14 cellular contexts compared by ENCODE assay signal in genomic region chr7:94042381-94042780, GRCh38. TPM values are rescaled to one million over a fixed set of nuclear protein-coding genes. Genes with fewer than 3 reads are reported as not detected.
DNase-seq lines count a peak whose midpoint lies in the region; ATAC-seq and TF ChIP-seq lines count a peak whose summit lies in the region.
"Had no signal": no experiment of that assay in that cellular context is flagged by ENCODE, and none has a peak within 500 bp of the region (broad histone marks: within the 10 kb centered on the region; RNA-seq: fewer than 3 reads in every experiment).

No MANE protein-coding gene starts in this region.

- H3K4me1 ChIP-seq in uterus: no peaks in the 10 kb centered on the region
- no peaks in the 10 kb centered on the region for H3K4me1 ChIP-seq in mucosa of descending colon (ENCODE audit: low read depth)
- H3K4me1 ChIP-seq: foreskin keratinocyte had no signal

- POLR2A ChIA-PET in WTC11 (lab: Charles Lee): no interaction called here

- H3K27ac Mint-ChIP-seq in WTC11: no peak overlapping the region
- H3K27ac Mint-ChIP-seq: activated CD8-positive, alpha-beta T cell treated with anti-CD3 and anti-CD28 coated beads for 36 hours; activated naive CD8-positive, alpha-beta T cell treated with anti-CD3 and anti-CD28 coated beads, Interleukin-2, amount 10 ng/mL, durations not matched to agents 7 days and 5 days; stimulated activated effector memory CD8-positive, alpha-beta T cell treated with anti-CD3 and anti-CD28 coated beads, Interleukin-12 subunit alpha, Interleukin-12 subunit beta, amount 100 ng/mL, for 72 hours had no signal

- ATAC-seq in GM18498 (IDR thresholded peaks at IDR 0.05; ENCODE audit: unreplicated experiment): peak; percentile 96
- ATAC-seq in GM19438 (IDR thresholded peaks at IDR 0.05; ENCODE audit: low read depth, unreplicated experiment): peak; percentile 77
- ATAC-seq in HG02852 (IDR thresholded peaks at IDR 0.05; ENCODE audit: unreplicated experiment): peak; percentile 90
- ATAC-seq in HG03469 (IDR thresholded peaks at IDR 0.05; ENCODE audit: unreplicated experiment): peak; percentile 80
- no peak for ATAC-seq in WTC11
- no peak for ATAC-seq in mucosa of descending colon
- ATAC-seq: activated CD8-positive, alpha-beta T cell treated with anti-CD3 and anti-CD28 coated beads for 36 hours; stimulated activated effector memory CD8-positive, alpha-beta T cell treated with anti-CD3 and anti-CD28 coated beads, Interleukin-12 subunit alpha, Interleukin-12 subunit beta, amount 100 ng/mL, for 72 hours had no signal

- no peaks in the 10 kb centered on the region for H3K9me3 Mint-ChIP-seq in WTC11
- H3K9me3 Mint-ChIP-seq: activated CD8-positive, alpha-beta T cell treated with anti-CD3 and anti-CD28 coated beads for 36 hours; activated naive CD8-positive, alpha-beta T cell treated with anti-CD3 and anti-CD28 coated beads, Interleukin-2, amount 10 ng/mL, durations not matched to agents 7 days and 5 days; stimulated activated effector memory CD8-positive, alpha-beta T cell treated with anti-CD3 and anti-CD28 coated beads, Interleukin-12 subunit alpha, Interleukin-12 subunit beta, amount 100 ng/mL, for 72 hours had no signal

- H3K27me3 ChIP-seq in uterus: no peaks in the 10 kb centered on the region

- intact Hi-C loops in uterus (cut with DNase I; ENCODE audit: low total_unique reads): no loop called here
- intact Hi-C loops in mucosa of descending colon (cut with DNase I, micrococcal nuclease): no loop called here

- DNase-seq in WTC11 (ENCODE audit: low spot score) (no peak), SKM-1 treated with dmso at 0.1 percent for 144 hours (lab: John Stamatoyannopoulos, UW; ENCODE audit: unreplicated experiment) (no peak), uterus (no peak), mucosa of descending colon (no peak)
- DNase-seq: activated CD8-positive, alpha-beta T cell treated with anti-CD3 and anti-CD28 coated beads for 36 hours; activated naive CD8-positive, alpha-beta T cell treated with anti-CD3 and anti-CD28 coated beads, Interleukin-2, amount 10 ng/mL, durations not matched to agents 7 days and 5 days; foreskin keratinocyte; NCI-H446 treated with DMSO at 0.1 percent for 48 hours had no signal

- no peaks in the 10 kb centered on the region for H3K36me3 ChIP-seq in uterus
- H3K36me3 ChIP-seq in mucosa of descending colon (ENCODE audit: low read depth): no peaks in the 10 kb centered on the region
- H3K36me3 ChIP-seq: neutrophil had no signal

- no peak for TF ChIP-seq POLR2A in uterus (IDR thresholded peaks at IDR 0.05)

- no peaks in the 10 kb centered on the region for H3K9me3 ChIP-seq in uterus
- H3K9me3 ChIP-seq in mucosa of descending colon: no peaks in the 10 kb centered on the region
- H3K9me3 ChIP-seq: neutrophil had no signal

- H3K4me3 ChIP-seq in uterus (no peak overlapping the region), mucosa of descending colon (no peak overlapping the region)

- no peak overlapping the region for H3K4me3 Mint-ChIP-seq in WTC11
- H3K4me3 Mint-ChIP-seq: activated CD8-positive, alpha-beta T cell treated with anti-CD3 and anti-CD28 coated beads for 36 hours; activated naive CD8-positive, alpha-beta T cell treated with anti-CD3 and anti-CD28 coated beads, Interleukin-2, amount 10 ng/mL, durations not matched to agents 7 days and 5 days; stimulated activated effector memory CD8-positive, alpha-beta T cell treated with anti-CD3 and anti-CD28 coated beads, Interleukin-12 subunit alpha, Interleukin-12 subunit beta, amount 100 ng/mL, for 72 hours had no signal

- no peak for TF ChIP-seq CTCF in WTC11 (IDR thresholded peaks at IDR 0.05)
- TF ChIP-seq CTCF in uterus (IDR thresholded peaks at IDR 0.05): no peak
- no peak for TF ChIP-seq CTCF in mucosa of descending colon (IDR thresholded peaks at IDR 0.05)

- H3K27me3 Mint-ChIP-seq in WTC11 (ENCODE audit: low read depth): no peaks in the 10 kb centered on the region

- no peaks in the 10 kb centered on the region for H3K36me3 Mint-ChIP-seq in WTC11
- H3K36me3 Mint-ChIP-seq: activated naive CD8-positive, alpha-beta T cell treated with anti-CD3 and anti-CD28 coated beads, Interleukin-2, amount 10 ng/mL, durations not matched to agents 7 days and 5 days; stimulated activated effector memory CD8-positive, alpha-beta T cell treated with anti-CD3 and anti-CD28 coated beads, Interleukin-12 subunit alpha, Interleukin-12 subunit beta, amount 100 ng/mL, for 72 hours had no signal

- H3K27ac ChIP-seq in uterus: no peak overlapping the region
- H3K27ac ChIP-seq: foreskin keratinocyte, neutrophil had no signal

- CTCF ChIA-PET in WTC11 (lab: Charles Lee): no interaction called here

- H3K4me1 Mint-ChIP-seq in WTC11: peaks cover 26% of the 10 kb centered on the region
- H3K4me1 Mint-ChIP-seq: activated naive CD8-positive, alpha-beta T cell treated with anti-CD3 and anti-CD28 coated beads, Interleukin-2, amount 10 ng/mL, durations not matched to agents 7 days and 5 days; stimulated activated effector memory CD8-positive, alpha-beta T cell treated with anti-CD3 and anti-CD28 coated beads, Interleukin-12 subunit alpha, Interleukin-12 subunit beta, amount 100 ng/mL, for 72 hours had no signal

TF ChIP-seq in WTC11, 78 proteins besides CTCF, POLR2A, EP300 and RAD21 (continues in another document):
- TF ChIP-seq ETV6 (CRISPR knock-in tag; IDR thresholded peaks at IDR 0.05) (no peak), ZNF263 (CRISPR knock-in tag; IDR thresholded peaks at IDR 0.05; ENCODE audit: low read depth) (no peak), ZNF232 (CRISPR knock-in tag; IDR thresholded peaks at IDR 0.05) (no peak), CDX4 (CRISPR knock-in tag; IDR thresholded peaks at IDR 0.05; ENCODE audit: borderline replicate concordance) (no peak), E2F1 (CRISPR knock-in tag; IDR thresholded peaks at IDR 0.05) (no peak), SMAD4 (CRISPR knock-in tag; IDR thresholded peaks at IDR 0.05) (no peak), PREB (CRISPR knock-in tag; IDR thresholded peaks at IDR 0.05; ENCODE audit: borderline replicate concordance) (no peak), SOX15 (CRISPR knock-in tag; IDR thresholded peaks at IDR 0.05) (no peak), HMGA2 (CRISPR knock-in tag; IDR thresholded peaks at IDR 0.05) (no peak), ZNF416 (CRISPR knock-in tag; IDR thresholded peaks at IDR 0.05) (no peak), NR1H2 (CRISPR knock-in tag; IDR thresholded peaks at IDR 0.05) (no peak), NFE2L1 (CRISPR knock-in tag; IDR thresholded peaks at IDR 0.05) (no peak), ZNF281 (CRISPR knock-in tag; IDR thresholded peaks at IDR 0.05) (no peak), CREB1 (CRISPR knock-in tag; IDR thresholded peaks at IDR 0.05) (no peak), MXD4 (CRISPR knock-in tag; IDR thresholded peaks at IDR 0.05; ENCODE audit: borderline replicate concordance) (no peak), NR2C2 (CRISPR knock-in tag; IDR thresholded peaks at IDR 0.05) (no peak), EMX1 (CRISPR knock-in tag; IDR thresholded peaks at IDR 0.05) (no peak)

RNA-seq across cellular contexts. Expression of gene BET1, which starts 38.2 kb away (rescaled TPM):
- 24.8 to 26.7 TPM (median 25.8 TPM) in 3 replicates for total RNA-seq in WTC11 (2021)
- 10 to 100 TPM; 10.3 to 74.5 (median 18.6) TPM for total RNA-seq in uterus
- 10 to 100 TPM; 16.4 to 21.4 (median 18.9) TPM for total RNA-seq in mucosa of descending colon

Comparison
In these comparisons a context has a peak if more than half of its experiments do, and no peak if none do; other contexts are left out.
1. ATAC-seq: peak in GM18498 (single experiment), GM19438 (single experiment), HG02852 (single experiment) and HG03469 (single experiment); none in WTC11 (single experiment) and mucosa of descending colon (single experiment).